Comparison of ENCODE assay signal across 14 cellular contexts in the genomic region with DNA sequence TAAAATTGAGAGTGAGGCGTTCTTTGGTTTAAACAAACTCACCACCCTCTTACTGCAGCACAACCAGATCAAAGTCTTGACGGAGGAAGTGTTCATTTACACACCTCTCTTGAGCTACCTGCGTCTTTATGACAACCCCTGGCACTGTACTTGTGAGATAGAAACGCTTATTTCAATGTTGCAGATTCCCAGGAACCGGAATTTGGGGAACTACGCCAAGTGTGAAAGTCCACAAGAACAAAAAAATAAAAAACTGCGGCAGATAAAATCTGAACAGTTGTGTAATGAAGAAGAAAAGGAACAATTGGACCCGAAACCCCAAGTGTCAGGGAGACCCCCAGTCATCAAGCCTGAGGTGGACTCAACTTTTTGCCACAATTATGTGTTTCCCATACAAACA. TPM values are rescaled to one million over a fixed set of nuclear protein-coding genes. Genes with fewer than 3 reads are reported as not detected.
DNase-seq lines count a peak whose midpoint lies in the region; ATAC-seq, FAIRE-seq and TF ChIP-seq lines count a peak whose summit lies in the region.
"Had no signal": no experiment of that assay in that cellular context is flagged by ENCODE, and none has a peak within 500 bp of the region (broad histone marks: within the 10 kb centered on the region; RNA-seq: fewer than 3 reads in every experiment).

No MANE protein-coding gene starts in this region.

- H3K27ac ChIP-seq in IMR-90 (ENCODE audit: insufficient read depth, low read length) (peak overlapping the region; percentile 53; the same call in 1 of the 2 replicates), endothelial cell of umbilical vein (ENCODE audit: insufficient read depth, low read depth, low read length) (no peak overlapping the region), mesendoderm (ENCODE audit: low read depth, low read length) (peak overlapping the region; percentile 76), temporal lobe (ENCODE audit: low read depth, low read length) (peak overlapping the region; percentile 1)

- H2BK20ac ChIP-seq in IMR-90 (ENCODE audit: low read depth, low read length): peak overlapping the region; percentile 64

- CTCF ChIA-PET in IMR-90 (lab: Yijun Ruan, JAX) (no interaction called here), endothelial cell of umbilical vein (lab: Charles Lee) (no interaction called here)

- peak overlapping the region; percentile 53; the same call in 1 of the 2 replicates for H3K56ac ChIP-seq in IMR-90 (ENCODE audit: extremely low read depth, insufficient read depth, low read length)
- peak overlapping the region; percentile 78 for H3K56ac ChIP-seq in mesendoderm (ENCODE audit: low read length)

- peak overlapping the region; percentile 40 for H3K18ac ChIP-seq in IMR-90 (ENCODE audit: low read depth, low read length)
- H3K18ac ChIP-seq in mesendoderm (ENCODE audit: low read length): peak overlapping the region; percentile 53

- no peaks in the 10 kb centered on the region for H3K27me3 ChIP-seq in IMR-90 (ENCODE audit: control insufficient read depth, insufficient read depth, low read length)
- no peaks in the 10 kb centered on the region for H3K27me3 ChIP-seq in endothelial cell of umbilical vein (ENCODE audit: control insufficient read depth in 2 of 2, insufficient read depth in 2 of 2, low read length in 2 of 2)
- H3K27me3 ChIP-seq in mesendoderm (ENCODE audit: insufficient read depth, low read length, poor library complexity): no peaks in the 10 kb centered on the region

- DNase-seq in IMR-90 (no peak), endothelial cell of umbilical vein (ENCODE audit: low read depth, low spot score) (no peak), mesendoderm (no peak), NCI-H2029 treated with DMSO at 0.1 percent for 48 hours (lab: John Stamatoyannopoulos, UW) (no peak)
- DNase-seq: activated T-cell treated with anti-CD3 and anti-CD28 coated beads, Interleukin-2, amount 50 U/mL, for 24 hours; DMS153; NCI-H510A treated with DMSO at 0.1 percent for 48 hours; stimulated activated CD4-positive, alpha-beta T cell treated with anti-CD3 and anti-CD28 coated beads, Interleukin-15, amount 100 ng/mL, for 24 hours had no signal

- H3K4ac ChIP-seq in IMR-90 (ENCODE audit: low read depth, low read length): peak overlapping the region; percentile 79
- H3K4ac ChIP-seq in mesendoderm (ENCODE audit: low read depth, low read length): peak overlapping the region; percentile 73

- TF ChIP-seq RAD21 in IMR-90 (IDR thresholded peaks at IDR 0.05; ENCODE audit: low read length): no peak

- H3K9me1 ChIP-seq in IMR-90 (ENCODE audit: insufficient read depth, low read length) (peaks cover 31% of the 10 kb centered on the region), endothelial cell of umbilical vein (replicated peaks; ENCODE audit: control insufficient read depth, extremely low read depth, insufficient read depth, low read length) (no peaks in the 10 kb centered on the region)

- H3K23ac ChIP-seq in IMR-90 (ENCODE audit: low read depth, low read length) (peak overlapping the region; percentile 18; the same call in 1 of the 2 replicates), mesendoderm (ENCODE audit: low read length) (no peak overlapping the region)

- BruUV-seq in IMR-90 (replicated peaks; lab: Mats Ljungman, UMichigan) (no TSS peak), endothelial cell of umbilical vein (replicated peaks; lab: Mats Ljungman, UMichigan) (TSS peak; percentile 33)

- H2BK5ac ChIP-seq in IMR-90 (ENCODE audit: low read depth, low read length, poor library complexity, severe bottlenecking) (peak overlapping the region; percentile 65), mesendoderm (ENCODE audit: low read length) (peak overlapping the region; percentile 57)

- H4K5ac ChIP-seq in IMR-90 (ENCODE audit: low read depth, low read length) (peak overlapping the region; percentile 47), mesendoderm (ENCODE audit: low read length) (no peak overlapping the region)

- H3K4me2 ChIP-seq in IMR-90 (ENCODE audit: low read depth, low read length): peak overlapping the region; percentile 24
- no peak overlapping the region for H3K4me2 ChIP-seq in endothelial cell of umbilical vein (ENCODE audit: insufficient read depth, low read length)
- peak overlapping the region; percentile 9 for H3K4me2 ChIP-seq in mesendoderm (ENCODE audit: low read length)

- no peaks in the 10 kb centered on the region for H4K20me1 ChIP-seq in IMR-90 (ENCODE audit: insufficient read depth, low read length)
- no peaks in the 10 kb centered on the region for H4K20me1 ChIP-seq in endothelial cell of umbilical vein (replicated peaks; ENCODE audit: control insufficient read depth, extremely low read depth, insufficient read depth, low read length)

- no peak; the same call in 1 of the 2 replicates for ATAC-seq in IMR-90 (ENCODE audit: low read depth)
- no peak for ATAC-seq in HG03097 (IDR thresholded peaks at IDR 0.05; ENCODE audit: low FRiP score, unreplicated experiment)
- no peak for ATAC-seq in GM18861 (IDR thresholded peaks at IDR 0.05; ENCODE audit: unreplicated experiment)
- ATAC-seq in HG03469 (IDR thresholded peaks at IDR 0.05; ENCODE audit: unreplicated experiment): no peak
- ATAC-seq: K562 had no signal

- POLR2A ChIA-PET in IMR-90 (lab: Charles Lee; ENCODE audit: unreplicated experiment) (no interaction called here), endothelial cell of umbilical vein (lab: Charles Lee) (no interaction called here)

- peak overlapping the region; percentile 58 for H4K91ac ChIP-seq in IMR-90 (ENCODE audit: insufficient read depth, low read depth, low read length)

- H3K79me2 ChIP-seq in endothelial cell of umbilical vein (ENCODE audit: control insufficient read depth, insufficient read depth, low read length): no peaks in the 10 kb centered on the region
- H3K79me2 ChIP-seq in mesendoderm (ENCODE audit: control insufficient read depth, insufficient read depth, low read length): no peaks in the 10 kb centered on the region

- H3K4me3 ChIP-seq in IMR-90 (ENCODE audit: insufficient read depth, low read depth, low read length) (no peak overlapping the region), endothelial cell of umbilical vein (replicated peaks in 1 of 3; ENCODE audit: insufficient read depth in 1 of 3, low read depth in 1 of 3, low read length in 3 of 3) (no peak overlapping the region), mesendoderm (ENCODE audit: low read length) (no peak overlapping the region)
- H3K4me3 ChIP-seq: K562 had no signal

- peaks cover 22 to 61% of the 10 kb centered on the region in 2 experiments for H3K79me1 ChIP-seq in IMR-90 (ENCODE audit: low read depth in 1 of 2, low read length in 2 of 2)
- H3K79me1 ChIP-seq in mesendoderm (ENCODE audit: low read length): no peaks in the 10 kb centered on the region

- H2AFZ ChIP-seq in IMR-90 (replicated peaks; ENCODE audit: low read length, poor library complexity): peak overlapping the region; percentile 55
- no peak overlapping the region for H2AFZ ChIP-seq in endothelial cell of umbilical vein (ENCODE audit: low read depth, low read length)

- H2AK5ac ChIP-seq in IMR-90 (ENCODE audit: low read depth, low read length) (peak overlapping the region; percentile 82), mesendoderm (ENCODE audit: low read length) (no peak overlapping the region)

- no peak overlapping the region for H3K9ac ChIP-seq in IMR-90 (ENCODE audit: low read depth, low read length)
- no peak overlapping the region for H3K9ac ChIP-seq in endothelial cell of umbilical vein (replicated peaks; ENCODE audit: extremely low read depth, insufficient read depth, low read length)
- H3K9ac ChIP-seq in mesendoderm (ENCODE audit: low read length): peak overlapping the region; percentile 40

- 67% methylated on average over 1 of the region's 8 CpGs; no CpG with 5 or more reads in 1 of the 2 experiments for WGBS in IMR-90 (ENCODE audit: extremely low coverage in 2 of 2, insufficient read length in 1 of 2), 2 experiments
- no CpG with 5 or more reads among the region's 8 CpGs for WGBS in mesendoderm (ENCODE audit: extremely low coverage, insufficient coverage, low lambda C conversion rate)

- TF ChIP-seq CTCF in IMR-90 (conservative IDR thresholded peaks at IDR 0.05; ENCODE audit: low read depth, low read length): no peak
- no peak for TF ChIP-seq CTCF in endothelial cell of umbilical vein (IDR thresholded peaks at IDR 0.05; ENCODE audit: extremely low read depth in 1 of 2, insufficient read depth in 1 of 2, low read depth in 1 of 2, low read length in 2 of 2)

- intact Hi-C loops in IMR-90 (cut with micrococcal nuclease): no loop called here
- intact Hi-C loops in endothelial cell of umbilical vein (cut with micrococcal nuclease): no loop called here

- H4K8ac ChIP-seq in IMR-90 (ENCODE audit: low read depth in 2 of 2, low read length in 2 of 2): peak overlapping the region; percentile 32 to 83
- no peak overlapping the region for H4K8ac ChIP-seq in mesendoderm (ENCODE audit: low read depth, low read length)

- H3K4me1 ChIP-seq in IMR-90 (ENCODE audit: control insufficient read depth, insufficient read depth, low read length) (peaks cover 24% of the 10 kb centered on the region), endothelial cell of umbilical vein (ENCODE audit: control insufficient read depth, extremely low read depth, insufficient read depth, low read length) (peaks cover 14% of the 10 kb centered on the region), mesendoderm (ENCODE audit: control insufficient read depth, low read depth, low read length) (peaks cover 13% of the 10 kb centered on the region)

- in situ Hi-C loops in IMR-90 (cut with MboI; ENCODE audit: low sequenced_read_pairs): no loop called here

- peak overlapping the region; percentile 67 for H2BK120ac ChIP-seq in IMR-90 (ENCODE audit: low read depth, low read length)
- peak overlapping the region; percentile 56 for H2BK120ac ChIP-seq in mesendoderm (ENCODE audit: low read depth, low read length)

- dilution Hi-C loops in IMR-90 (cut with HindIII; ENCODE audit: low sequenced_read_pairs, unreplicated experiment) (no loop called here), endothelial cell of umbilical vein (cut with MboI; ENCODE audit: extremely low pct_ligation_motif_present, low sequenced_read_pairs) (no loop called here)

- H3K36me3 ChIP-seq in IMR-90 (ENCODE audit: control insufficient read depth, insufficient read depth, low read length): peaks cover 9% of the 10 kb centered on the region
- no peaks in the 10 kb centered on the region for H3K36me3 ChIP-seq in endothelial cell of umbilical vein (ENCODE audit: control insufficient read depth in 2 of 2, extremely low read depth in 1 of 2, insufficient read depth in 2 of 2, low read length in 2 of 2)
- no peaks in the 10 kb centered on the region for H3K36me3 ChIP-seq in mesendoderm (ENCODE audit: control insufficient read depth, insufficient read depth, low read length)

- H3K9me3 ChIP-seq in IMR-90 (ENCODE audit: control insufficient read depth, insufficient read depth, low read length) (no peaks in the 10 kb centered on the region), endothelial cell of umbilical vein (replicated peaks; ENCODE audit: control insufficient read depth, insufficient read depth, low read length) (no peaks in the 10 kb centered on the region)

- peak overlapping the region; percentile 70; the same call in 1 of the 2 replicates for H3K14ac ChIP-seq in IMR-90 (replicated peaks; ENCODE audit: low read depth, low read length)

- H2BK15ac ChIP-seq in IMR-90 (ENCODE audit: low read depth, low read length) (peak overlapping the region; percentile 2; the same call in 2 of the 3 replicates), mesendoderm (replicated peaks; ENCODE audit: low read depth) (peak overlapping the region; percentile 98)

- TF ChIP-seq POLR2A in IMR-90 (IDR thresholded peaks at IDR 0.05; ENCODE audit: low read depth, low read length) (no peak), endothelial cell of umbilical vein (IDR thresholded peaks at IDR 0.05; ENCODE audit: low read depth, low read length) (no peak)

- FAIRE-seq in endothelial cell of umbilical vein (lab: Jason Lieb, UNC): no peak
- FAIRE-seq: K562, urothelium cell line had no signal

- H2AK9ac ChIP-seq in IMR-90 (replicated peaks; ENCODE audit: low read depth, low read length, poor library complexity): no peak overlapping the region

RNA-seq across cellular contexts. Expression of a gene that starts 21.5 kb away (rescaled TPM):
- total RNA-seq in IMR-90 (2012; rRNA removed) (271 and 280 TPM in 2 replicates), endothelial cell of umbilical vein (22.7 and 31.9 TPM in 2 replicates), temporal lobe (11.8 TPM)
- polyA plus RNA-seq in IMR-90 (2012; rRNA removed) (199 and 250 TPM in 2 replicates), endothelial cell of umbilical vein (27.1 and 33.7 TPM in 2 replicates)
- polyA plus RNA-seq in IMR-90 (2012; cell fraction: cytosol; rRNA removed): 98.9 and 127 TPM in 2 replicates
- polyA plus RNA-seq in IMR-90 (2012; cell fraction: nucleus; rRNA removed; ENCODE audit: low replicate concordance): 40.4 and 157 TPM in 2 replicates
- 40.7 and 43.1 TPM in 2 replicates for polyA plus RNA-seq in endothelial cell of umbilical vein (2011; cell fraction: cytosol; rRNA removed)
- polyA plus RNA-seq in endothelial cell of umbilical vein (2011; cell fraction: nucleus; rRNA removed): 23.9 and 34.4 TPM in 2 replicates
- 34.1 and 35.1 TPM in 2 replicates for polyA plus RNA-seq in endothelial cell of umbilical vein (2012)
- polyA minus RNA-seq in endothelial cell of umbilical vein: 19.6 and 27.8 TPM in 2 replicates
- polyA minus RNA-seq in endothelial cell of umbilical vein (2011; cell fraction: cytosol; rRNA and poly(A)+ RNA removed): not detected
- polyA minus RNA-seq in endothelial cell of umbilical vein (2011; cell fraction: nucleus; rRNA and poly(A)+ RNA removed): 11.8 and 21.0 TPM in 2 replicates
- 5.3 TPM for polyA plus RNA-seq in mesendoderm (2013, experiment 1 of 2)
- 6.0 TPM for polyA plus RNA-seq in mesendoderm (2013, experiment 2 of 2)
